In the genomic region with DNA sequence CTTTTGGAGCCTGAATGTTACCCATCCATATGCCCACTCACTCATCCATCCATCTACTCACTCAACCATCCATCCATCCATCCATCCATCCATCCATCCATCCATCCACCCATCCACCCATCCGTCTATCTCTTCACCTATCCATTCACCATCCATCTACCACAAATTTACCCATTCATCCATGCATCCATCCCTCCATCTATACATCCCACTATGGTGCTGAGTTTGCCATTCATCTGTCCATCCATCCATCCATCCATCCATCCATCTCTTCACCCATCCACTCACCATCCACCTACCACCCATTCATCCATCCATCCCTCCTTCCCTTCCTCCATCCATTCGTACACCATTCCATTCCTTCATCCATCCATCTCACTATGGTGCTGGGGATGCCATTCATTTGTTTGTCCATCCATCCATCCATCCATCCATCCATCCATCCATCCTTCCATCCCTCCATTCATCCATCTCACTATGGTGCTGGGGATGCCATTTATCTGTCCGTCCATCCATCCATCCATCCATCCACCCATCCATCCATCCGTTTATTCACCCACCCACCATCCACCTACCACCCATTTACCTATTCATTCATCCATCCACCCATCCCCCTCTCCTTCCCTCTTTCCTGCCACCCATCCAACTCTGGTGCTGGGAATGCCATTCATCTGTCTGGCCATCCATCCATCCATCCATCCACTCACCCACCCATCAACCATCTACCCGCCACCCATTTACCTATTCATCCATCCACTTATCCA, we compare ENCODE assay signal across 19 cellular contexts.
"Had no signal": no experiment of that assay in that cellular context is flagged by ENCODE, and none has a peak within 500 bp of the region (broad histone marks: within the 10 kb centered on the region; RNA-seq: fewer than 3 reads in every experiment).

No MANE protein-coding gene starts in this region.

- H3K4me1 ChIP-seq: colonic mucosa, transverse colon had no signal

- H3K4me3 ChIP-seq: colonic mucosa, mucosa of descending colon, transverse colon had no signal

- H3K9me3 Mint-ChIP-seq: activated CD8-positive, alpha-beta T cell treated with anti-CD3 and anti-CD28 coated beads for 36 hours had no signal

- H3K27ac ChIP-seq: colonic mucosa, transverse colon, VCaP had no signal

- H3K36me3 Mint-ChIP-seq: naive thymus-derived CD8-positive, alpha-beta T cell had no signal

- DNase-seq: activated CD4-positive, alpha-beta T cell treated with anti-CD3 and anti-CD28 coated beads for 1 hour; activated CD8-positive, alpha-beta T cell treated with anti-CD3 and anti-CD28 coated beads for 36 hours; activated naive CD4-positive, alpha-beta T cell; activated T-cell treated with anti-CD3 and anti-CD28 coated beads, Interleukin-2, amount 50 U/mL, for 48 hours; caudate nucleus; colonic mucosa; mammary epithelial cell; mucosa of descending colon; naive thymus-derived CD8-positive, alpha-beta T cell; nucleus accumbens; posterior cingulate gyrus; retina; stimulated activated naive CD4-positive, alpha-beta T cell treated with Interleukin-2 at 50 U/mL for 16 hours; substantia nigra; T1000; transverse colon had no signal

- ATAC-seq: activated CD8-positive, alpha-beta T cell treated with anti-CD3 and anti-CD28 coated beads for 36 hours; esophagus mucosa; left lobe of liver; mucosa of descending colon; naive thymus-derived CD8-positive, alpha-beta T cell had no signal

- H3K4me3 Mint-ChIP-seq: activated CD8-positive, alpha-beta T cell treated with anti-CD3 and anti-CD28 coated beads for 36 hours; naive thymus-derived CD8-positive, alpha-beta T cell had no signal

- H3K36me3 ChIP-seq: colonic mucosa, transverse colon had no signal

- H3K9me3 ChIP-seq: colonic mucosa, mucosa of descending colon, transverse colon had no signal

- H3K27me3 ChIP-seq: colonic mucosa, transverse colon had no signal

- H3K27me3 Mint-ChIP-seq: activated CD8-positive, alpha-beta T cell treated with anti-CD3 and anti-CD28 coated beads for 36 hours; naive thymus-derived CD8-positive, alpha-beta T cell had no signal
